ENCODE assay signal across 1 cellular context in genomic region chr14:100285021-100285912, GRCh38.
TF ChIP-seq lines count a peak whose summit lies in the region.

No MANE protein-coding gene starts in this region.

TF ChIP-seq in H1, 55 proteins besides CTCF, POLR2A, EP300 and RAD21:
- TF ChIP-seq ZNF274 (IDR thresholded peaks at IDR 0.05; ENCODE audit: borderline replicate concordance, extremely low read depth, low read length) (no peak), MAFK (IDR thresholded peaks at IDR 0.05; ENCODE audit: low read depth, low read length) (no peak), KDM1A (IDR thresholded peaks at IDR 0.05; ENCODE audit: borderline replicate concordance, low read length) (no peak), CBX8 (IDR thresholded peaks at IDR 0.05; ENCODE audit: borderline replicate concordance, low read depth, low read length) (no peak), CTBP2 (IDR thresholded peaks at IDR 0.05; ENCODE audit: borderline replicate concordance, insufficient read depth, insufficient read length, low read length) (no peak), MAX (IDR thresholded peaks at IDR 0.05) (peak; percentile 94), SIRT6 (IDR thresholded peaks at IDR 0.05; ENCODE audit: low read length) (no peak), HDAC2 (IDR thresholded peaks at IDR 0.05; ENCODE audit: borderline replicate concordance in 1 of 2, low read depth in 2 of 2, low read length in 2 of 2) (0 out of 4 replicates have a peak, but pooled peaks of 1 of the 2 experiments have one; percentile 23), RXRA (IDR thresholded peaks at IDR 0.05; ENCODE audit: insufficient read depth, low read depth, low read length) (no peak), CBX5 (IDR thresholded peaks at IDR 0.05; ENCODE audit: low read depth, low read length) (no peak), ATF3 (IDR thresholded peaks at IDR 0.05; ENCODE audit: insufficient read depth, low read depth, low read length) (no peak), JUN (IDR thresholded peaks at IDR 0.05; ENCODE audit: low read depth, low read length) (no peak), USF2 (IDR thresholded peaks at IDR 0.05; ENCODE audit: low read length) (no peak), SP4 (IDR thresholded peaks at IDR 0.05; ENCODE audit: low read length) (no peak; the same call in 1 of the 2 replicates), SIX5 (IDR thresholded peaks at IDR 0.05; ENCODE audit: low read depth, low read length) (no peak), SP2 (IDR thresholded peaks at IDR 0.05; ENCODE audit: low read length) (no peak), SAP30 (IDR thresholded peaks at IDR 0.05; ENCODE audit: insufficient read depth, insufficient replicate concordance, low read length) (no peak), TCF12 (IDR thresholded peaks at IDR 0.05; ENCODE audit: low read depth, low read length) (no peak), KDM4A (IDR thresholded peaks at IDR 0.05; ENCODE audit: low read depth, low read length, severe bottlenecking) (peak; percentile 46), HDAC6 (IDR thresholded peaks at IDR 0.05; ENCODE audit: low read depth, low read length) (no peak), TAF1 (IDR thresholded peaks at IDR 0.05; ENCODE audit: low read depth, low read length) (peak; percentile 40; the same call in 1 of the 2 replicates), CHD7 (IDR thresholded peaks at IDR 0.05; ENCODE audit: insufficient replicate concordance, low read length) (no peak), RBBP5 (IDR thresholded peaks at IDR 0.05; ENCODE audit: borderline replicate concordance, low read depth, low read length) (peak; percentile 77; the same call in 1 of the 2 replicates), E2F6 (IDR thresholded peaks at IDR 0.05) (peak; percentile 87), SRF (IDR thresholded peaks at IDR 0.05; ENCODE audit: low read depth, low read length) (no peak), EGR1 (IDR thresholded peaks at IDR 0.05; ENCODE audit: borderline replicate concordance, low read depth, low read length) (no peak), BCL11A (IDR thresholded peaks at IDR 0.05; ENCODE audit: low read depth in 2 of 2, low read length in 2 of 2) (no peak), CHD2 (IDR thresholded peaks at IDR 0.05; ENCODE audit: low read length) (no peak), BACH1 (IDR thresholded peaks at IDR 0.05; ENCODE audit: low read length) (peak; percentile 16; the same call in 1 of the 2 replicates), RNF2 (IDR thresholded peaks at IDR 0.05; ENCODE audit: borderline replicate concordance, low read depth, low read length, missing control alignments, poor library complexity, severe bottlenecking) (no peak), RFX5 (IDR thresholded peaks at IDR 0.05; ENCODE audit: borderline replicate concordance, low read depth, low read length) (no peak), BRCA1 (IDR thresholded peaks at IDR 0.05; ENCODE audit: low read depth, low read length) (no peak), CEBPB (IDR thresholded peaks at IDR 0.05; ENCODE audit: low read depth, low read length) (no peak), EZH2 (IDR thresholded peaks at IDR 0.05; ENCODE audit: low read depth, low read length, severe bottlenecking) (no peak), YY1 (IDR thresholded peaks at IDR 0.05; ENCODE audit: low read depth, low read length) (peak; percentile 8; the same call in 1 of the 2 replicates), FOSL1 (IDR thresholded peaks at IDR 0.05; ENCODE audit: insufficient read depth, low read depth, low read length) (0 out of 2 replicates have a peak, but pooled peaks have one; percentile 56), PHF8 (conservative IDR thresholded peaks at IDR 0.05; ENCODE audit: low read depth, low read length) (peak; percentile 81), POU5F1 (IDR thresholded peaks at IDR 0.05; ENCODE audit: low read depth, low read length) (no peak), KDM5A (IDR thresholded peaks at IDR 0.05; ENCODE audit: low read length) (no peak), GABPA (IDR thresholded peaks at IDR 0.05; ENCODE audit: borderline replicate concordance, insufficient read depth, low read length) (no peak), TEAD4 (IDR thresholded peaks at IDR 0.05; ENCODE audit: low read depth, low read length) (peak; percentile 75), TAF7 (optimal IDR thresholded peaks at IDR 0.05; ENCODE audit: borderline replicate concordance, low read depth, low read length) (no peak), CHD1 (IDR thresholded peaks at IDR 0.05; ENCODE audit: low read depth, low read length) (no peak), CREB1 (IDR thresholded peaks at IDR 0.05) (peak; percentile 20; the same call in 1 of the 2 replicates), SP1 (IDR thresholded peaks at IDR 0.05; ENCODE audit: low read depth, low read length) (no peak), POLR2AphosphoS5 (IDR thresholded peaks at IDR 0.05; ENCODE audit: low read depth, low read length) (no peak; the same call in 1 of the 2 replicates), TBP (IDR thresholded peaks at IDR 0.05; ENCODE audit: low read depth, low read length) (no peak), SUZ12 (IDR thresholded peaks at IDR 0.05; ENCODE audit: low read length) (no peak), SIN3A (conservative IDR thresholded peaks at IDR 0.05 in 1 of 2, IDR thresholded peaks at IDR 0.05 in 1 of 2; ENCODE audit: low read depth in 1 of 2, low read length in 2 of 2) (0 out of 4 replicates have a peak, but pooled peaks of 1 of the 2 experiments have one; percentile 19), GTF2F1 (IDR thresholded peaks at IDR 0.05; ENCODE audit: borderline replicate concordance, low read depth, low read length) (no peak), ASH2L (IDR thresholded peaks at IDR 0.05; ENCODE audit: low read length) (peak; percentile 67), NRF1 (IDR thresholded peaks at IDR 0.05; ENCODE audit: low read depth, low read length) (peak; percentile 68), NANOG (IDR thresholded peaks at IDR 0.05; ENCODE audit: insufficient read depth, low read depth, low read length, poor library complexity, severe bottlenecking) (no peak), JUND (IDR thresholded peaks at IDR 0.05; ENCODE audit: low read length) (no peak), ATF2 (IDR thresholded peaks at IDR 0.05; ENCODE audit: low read length) (no peak)
